1 cellular context compared by ENCODE assay signal in genomic region chr9:137313326-137313920, GRCh38.
TF ChIP-seq lines count a peak whose summit lies in the region.

No MANE protein-coding gene starts in this region.

TF ChIP-seq in HepG2, 621 proteins besides CTCF, POLR2A, EP300 and RAD21 (continued from another document):
- TF ChIP-seq KDM2A (CRISPR knock-in tag; IDR thresholded peaks at IDR 0.05; ENCODE audit: borderline replicate concordance, low read depth) (0 out of 2 replicates have a peak, but pooled peaks have one; percentile 10), ZNF883 (CRISPR knock-in tag; IDR thresholded peaks at IDR 0.05; ENCODE audit: not compliant biosample characterization) (no peak), PRDM10 (CRISPR knock-in tag; IDR thresholded peaks at IDR 0.05; ENCODE audit: low read depth) (no peak), ZMYM2 (CRISPR knock-in tag; IDR thresholded peaks at IDR 0.05) (no peak), AHDC1 (CRISPR knock-in tag; IDR thresholded peaks at IDR 0.05; ENCODE audit: borderline replicate concordance) (no peak), ZMAT5 (CRISPR knock-in tag; IDR thresholded peaks at IDR 0.05; ENCODE audit: borderline replicate concordance, low read depth) (no peak), ZNF746 (CRISPR knock-in tag; IDR thresholded peaks at IDR 0.05) (no peak), CEBPB (IDR thresholded peaks at IDR 0.05; ENCODE audit: borderline replicate concordance, low read depth, low read length) (no peak), PAXIP1 (CRISPR knock-in tag; conservative IDR thresholded peaks at IDR 0.05) (peak; percentile 55), HES4 (CRISPR knock-in tag; IDR thresholded peaks at IDR 0.05; ENCODE audit: borderline replicate concordance) (no peak), MLLT10 (CRISPR knock-in tag; IDR thresholded peaks at IDR 0.05) (no peak), ZNF264 (CRISPR knock-in tag; IDR thresholded peaks at IDR 0.05) (no peak), MAFK (conservative IDR thresholded peaks at IDR 0.05 in 1 of 2, IDR thresholded peaks at IDR 0.05 in 1 of 2; ENCODE audit: low read length in 2 of 2) (no peak)
